8 cellular contexts compared by ENCODE assay signal in the genomic region with DNA sequence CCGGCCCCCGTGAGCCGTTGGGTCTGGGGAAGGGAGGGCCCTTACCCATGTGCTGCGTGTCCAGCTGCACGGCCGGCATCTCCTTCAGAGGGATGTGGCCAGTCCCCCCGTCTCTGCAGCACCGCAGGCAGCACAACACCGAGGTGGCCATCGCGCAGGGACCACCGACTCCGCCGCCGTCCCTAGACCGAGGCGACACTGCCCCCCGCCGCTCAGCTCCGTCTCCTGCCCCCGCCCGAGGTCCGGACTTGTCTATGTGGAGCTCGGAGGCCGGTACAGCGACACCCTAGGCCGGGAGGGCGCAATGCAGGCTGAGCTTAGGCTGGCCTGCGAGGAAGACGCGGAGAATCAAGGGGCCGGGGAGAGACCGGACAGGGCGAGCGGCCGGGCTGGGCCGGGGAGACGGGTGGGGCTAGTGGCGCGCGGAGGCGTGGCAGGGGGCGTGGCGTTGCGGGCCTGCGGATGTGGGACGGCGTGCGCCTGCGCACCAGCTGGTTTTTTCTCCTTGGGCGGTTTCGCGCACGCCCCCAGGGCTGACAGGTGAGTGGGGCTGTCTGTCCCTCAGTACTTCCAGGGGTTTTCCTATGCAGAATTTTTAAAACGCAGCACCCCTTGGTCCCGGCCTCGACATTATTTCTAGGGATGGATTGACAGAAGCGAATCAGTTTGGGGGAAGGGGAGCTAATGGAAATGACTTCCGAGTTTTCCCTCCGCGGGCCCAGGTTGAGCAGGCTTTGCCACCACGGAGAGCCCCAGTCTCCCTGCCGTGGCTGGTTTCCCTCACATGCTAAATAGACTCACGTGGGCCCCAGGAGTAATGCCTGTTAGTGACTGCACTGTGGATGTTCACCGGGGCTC. TPM values are rescaled to one million over a fixed set of nuclear protein-coding genes. Genes with fewer than 3 reads are reported as not detected.
DNase-seq lines count a peak whose midpoint lies in the region; ATAC-seq and TF ChIP-seq lines count a peak whose summit lies in the region.

A gene with protein sequence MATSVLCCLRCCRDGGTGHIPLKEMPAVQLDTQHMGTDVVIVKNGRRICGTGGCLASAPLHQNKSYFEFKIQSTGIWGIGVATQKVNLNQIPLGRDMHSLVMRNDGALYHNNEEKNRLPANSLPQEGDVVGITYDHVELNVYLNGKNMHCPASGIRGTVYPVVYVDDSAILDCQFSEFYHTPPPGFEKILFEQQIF (minus strand): TSS at position 256 of the 858 bp plus-strand sequence. CDS start 105 bp downstream, at position 151.

- intact Hi-C loops in left ventricle myocardium superior (cut with micrococcal nuclease) = no loop called here

- H3K4me3 Mint-ChIP-seq in progenitor cell of endocrine pancreas (ENCODE audit: low read depth) = peak within 1 kb of the TSS; percentile 90

- ATAC-seq in GM18498 (IDR thresholded peaks at IDR 0.05; ENCODE audit: unreplicated experiment) (peak; percentile 98), HG02885 (IDR thresholded peaks at IDR 0.05; ENCODE audit: poor library complexity, unreplicated experiment) (peak; percentile 98), left ventricle myocardium superior (peak; percentile 99)

- H3K36me3 Mint-ChIP-seq in progenitor cell of endocrine pancreas (ENCODE audit: insufficient read depth) = no peaks in the 10 kb centered on the region

- peak; percentile 92 for TF ChIP-seq CTCF in progenitor cell of endocrine pancreas (IDR thresholded peaks at IDR 0.05; ENCODE audit: unreplicated experiment)

- H3K27me3 Mint-ChIP-seq in progenitor cell of endocrine pancreas = no peaks in the 10 kb centered on the region

- DNase-seq in NCI-H146 treated with DMSO at 0.1 percent for 48 hours (lab: John Stamatoyannopoulos, UW; ENCODE audit: unreplicated experiment) (peak; percentile 93), T-helper 1 cell (peak; percentile 88 to 95 (median 91)), amygdala (lab: John Stamatoyannopoulos, UW) (peak; percentile 68 to 99 (median 96)), left ventricle myocardium superior (peak; percentile 99), progenitor cell of endocrine pancreas (ENCODE audit: low spot score, unreplicated experiment) (peak; percentile 97), ureter (ENCODE audit: low spot score) (peak; percentile 99)

- H3K4me1 Mint-ChIP-seq in progenitor cell of endocrine pancreas (ENCODE audit: low read depth) = peaks cover 5% of the 10 kb centered on the region

- H3K9me3 Mint-ChIP-seq in progenitor cell of endocrine pancreas (ENCODE audit: low read depth) = no peaks in the 10 kb centered on the region

- peak within 1 kb of the TSS; percentile 94 for H3K27ac Mint-ChIP-seq in progenitor cell of endocrine pancreas

RNA-seq across cellular contexts. Expression of the gene that starts here (rescaled TPM):
- total RNA-seq in left ventricle myocardium superior = 11.8 TPM
- total RNA-seq in progenitor cell of endocrine pancreas = 3.1 and 4.4 TPM in 2 replicates
- 9.4 TPM for total RNA-seq in ureter

Comparison
In these comparisons a context has a peak if more than half of its experiments do, and no peak if none do; other contexts are left out.
1. Peak in every context shown above with its lines: DNase-seq and ATAC-seq.